8 cellular contexts compared by ENCODE assay signal in the genomic region with DNA sequence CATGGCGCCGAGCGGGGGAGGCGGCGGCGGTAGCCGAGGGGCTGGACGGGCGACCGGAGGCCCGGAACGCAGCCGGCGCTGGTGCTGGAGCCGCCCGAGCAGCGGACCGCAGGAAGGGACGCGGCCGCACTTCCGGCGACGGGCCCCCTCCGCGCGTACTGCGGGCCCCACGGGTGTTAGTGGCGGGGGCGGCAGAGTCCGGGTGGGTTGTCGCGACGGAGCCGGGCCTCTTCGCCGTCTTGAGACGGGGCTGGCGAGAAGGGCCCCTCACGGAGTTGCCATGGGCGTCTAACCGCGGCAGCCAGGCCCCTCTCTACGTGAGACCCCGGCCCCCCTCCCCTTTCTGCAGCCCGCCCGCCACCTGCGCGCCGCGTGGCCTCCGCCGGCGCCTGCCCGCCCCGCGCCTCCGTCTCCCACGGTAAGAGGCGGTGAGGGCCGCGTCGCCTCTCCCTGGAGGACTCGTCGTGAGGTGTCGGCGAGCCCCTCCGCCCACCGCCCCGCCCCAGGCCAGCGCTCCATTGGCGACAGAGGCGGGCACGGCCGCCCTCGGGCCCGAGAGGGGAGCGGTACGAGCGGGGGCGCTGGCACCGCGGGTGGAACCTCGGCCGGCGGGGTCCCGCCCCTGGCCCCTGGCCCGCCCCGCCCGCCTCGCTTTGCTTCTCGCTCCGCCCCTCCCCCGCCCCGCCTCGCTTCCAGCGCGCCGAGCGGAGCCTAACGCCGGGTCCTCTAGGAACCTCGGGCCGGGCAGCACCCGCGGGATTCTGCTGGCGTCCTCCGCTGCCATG. TPM values are rescaled to one million over a fixed set of nuclear protein-coding genes. Genes with fewer than 3 reads are reported as not detected.
DNase-seq lines count a peak whose midpoint lies in the region; ATAC-seq and TF ChIP-seq lines count a peak whose summit lies in the region.

A gene with protein sequence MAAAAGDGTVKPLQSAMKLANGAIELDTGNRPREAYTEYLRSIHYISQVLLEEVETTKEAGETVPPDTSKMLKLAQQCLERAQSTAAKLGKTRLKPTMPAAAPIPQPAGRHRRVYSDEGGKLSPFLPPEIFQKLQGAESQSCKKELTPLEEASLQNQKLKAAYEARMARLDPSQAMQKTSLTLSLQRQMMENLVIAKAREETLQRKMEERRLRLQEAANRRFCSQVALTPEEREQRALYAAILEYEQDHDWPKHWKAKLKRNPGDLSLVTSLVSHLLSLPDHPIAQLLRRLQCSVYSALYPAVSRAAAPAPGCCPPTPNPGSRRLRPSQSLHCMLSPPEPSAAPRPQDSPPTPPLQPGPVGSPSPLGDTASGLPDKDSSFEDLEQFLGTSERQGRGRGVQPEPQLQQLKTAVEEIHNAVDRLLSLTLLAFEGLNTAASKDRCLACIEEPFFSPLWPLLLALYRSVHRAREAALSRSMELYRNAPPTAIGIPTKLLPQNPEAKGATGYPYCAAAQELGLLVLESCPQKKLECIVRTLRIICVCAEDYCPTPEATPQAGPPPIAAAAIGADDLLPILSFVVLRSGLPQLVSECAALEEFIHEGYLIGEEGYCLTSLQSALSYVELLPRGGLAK (minus strand): TSS at position 40 of the 785 bp plus-strand sequence. CDS start 37 bp downstream, at position 3.
A gene with protein sequence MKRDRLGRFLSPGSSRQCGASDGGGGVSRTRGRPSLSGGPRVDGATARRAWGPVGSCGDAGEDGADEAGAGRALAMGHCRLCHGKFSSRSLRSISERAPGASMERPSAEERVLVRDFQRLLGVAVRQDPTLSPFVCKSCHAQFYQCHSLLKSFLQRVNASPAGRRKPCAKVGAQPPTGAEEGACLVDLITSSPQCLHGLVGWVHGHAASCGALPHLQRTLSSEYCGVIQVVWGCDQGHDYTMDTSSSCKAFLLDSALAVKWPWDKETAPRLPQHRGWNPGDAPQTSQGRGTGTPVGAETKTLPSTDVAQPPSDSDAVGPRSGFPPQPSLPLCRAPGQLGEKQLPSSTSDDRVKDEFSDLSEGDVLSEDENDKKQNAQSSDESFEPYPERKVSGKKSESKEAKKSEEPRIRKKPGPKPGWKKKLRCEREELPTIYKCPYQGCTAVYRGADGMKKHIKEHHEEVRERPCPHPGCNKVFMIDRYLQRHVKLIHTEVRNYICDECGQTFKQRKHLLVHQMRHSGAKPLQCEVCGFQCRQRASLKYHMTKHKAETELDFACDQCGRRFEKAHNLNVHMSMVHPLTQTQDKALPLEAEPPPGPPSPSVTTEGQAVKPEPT (plus strand): TSS at position 679 of the 785 bp plus-strand sequence. CDS start 104 bp downstream, at position 783.

- ATAC-seq in CD4-positive, alpha-beta T cell (ENCODE audit: poor library complexity) = peak; percentile 43
- ATAC-seq in GM19455 (IDR thresholded peaks at IDR 0.05; ENCODE audit: unreplicated experiment) (peak; percentile 52), natural killer cell (peak; percentile 54 to 73 (median 56))

- H3K9me3 ChIP-seq in CD4-positive, alpha-beta T cell (ENCODE audit: control insufficient read depth, low read length) = no peaks in the 10 kb centered on the region

- no peaks in the 10 kb centered on the region for H3K27me3 Mint-ChIP-seq in CD4-positive, alpha-beta T cell
- no peaks in the 10 kb centered on the region for H3K27me3 Mint-ChIP-seq in natural killer cell (ENCODE audit: low read depth in 2 of 2)

- H3K27ac Mint-ChIP-seq in CD4-positive, alpha-beta T cell = peak within 1 kb of the TSS; percentile 98
- H3K27ac Mint-ChIP-seq in natural killer cell = peak within 1 kb of the TSS; percentile 94 to 97

- TF ChIP-seq CTCF in CD4-positive, alpha-beta T cell (IDR thresholded peaks at IDR 0.05) = no peak
- TF ChIP-seq CTCF in natural killer cell (IDR thresholded peaks at IDR 0.05) = no peak

- no peaks in the 10 kb centered on the region for H3K9me3 Mint-ChIP-seq in CD4-positive, alpha-beta T cell
- no peaks in the 10 kb centered on the region for H3K9me3 Mint-ChIP-seq in natural killer cell

- intact Hi-C loops in CD4-positive, alpha-beta T cell (cut with DNase I, micrococcal nuclease) = loop anchor here in 1 of 2 experiments (1.0 to 5.0 kb wide), 4 partner anchors 19 to 152 kb away; a partner anchor contains a TSS
- intact Hi-C loops in natural killer cell (cut with micrococcal nuclease) = loop anchor here (1.0 to 5.0 kb wide), 2 partner anchors 44 to 141 kb away; no protein-coding TSS in a partner anchor

- H3K4me3 Mint-ChIP-seq in CD4-positive, alpha-beta T cell = peak within 1 kb of the TSS; percentile 99
- peak within 1 kb of the TSS; percentile 98 for H3K4me3 Mint-ChIP-seq in natural killer cell

- no peaks in the 10 kb centered on the region for H3K27me3 ChIP-seq in CD4-positive, alpha-beta T cell (ENCODE audit: control insufficient read depth, insufficient read depth, low read length)

- CTCF ChIA-PET in CD4-positive, alpha-beta T cell (lab: Charles Lee) = interaction anchor here (1.0 to 1.9 kb wide), 2 partner anchors 15 to 21 kb away, joined by 4 to 7 read pairs; no protein-coding TSS in a partner anchor

- peak within 1 kb of the TSS; percentile 94 for H3K27ac ChIP-seq in CD4-positive, alpha-beta T cell (ENCODE audit: low read depth, low read length)

- POLR2A ChIA-PET in CD4-positive, alpha-beta T cell (lab: Charles Lee) = interaction anchor here (0.7 to 2.1 kb wide), 6 partner anchors 13 to 152 kb away, joined by 3 to 8 read pairs (median 5); a partner anchor contains a TSS

- peaks cover 32% of the 10 kb centered on the region for H3K4me1 Mint-ChIP-seq in CD4-positive, alpha-beta T cell (ENCODE audit: low read depth)
- peaks cover 20 to 40% of the 10 kb centered on the region in 2 donors for H3K4me1 Mint-ChIP-seq in natural killer cell

- H3K36me3 Mint-ChIP-seq in CD4-positive, alpha-beta T cell (ENCODE audit: low read depth) = peaks cover 30% of the 10 kb centered on the region
- H3K36me3 Mint-ChIP-seq in natural killer cell = no peaks in the 10 kb centered on the region

- peak; percentile 73 to 87 (median 80) for DNase-seq in CD4-positive, alpha-beta T cell
- DNase-seq in HUDEP-2 (lab: John Stamatoyannopoulos, UW; ENCODE audit: unreplicated experiment in 76 of 76) (peak in 71 of 76 experiments; percentile 14 to 87 (median 74)), RKO (ENCODE audit: low spot score) (peak; percentile 80), fibroblast of peridontal ligament (ENCODE audit: extremely low read depth) (peak; percentile 63), natural killer cell (peak; percentile 79)
- peak; percentile 65 to 78 for DNase-seq in activated T-helper 1 cell treated with anti-CD3 and anti-CD28 coated beads, Interleukin-2, amount 50 U/mL, for 16 hours (ENCODE audit: low read depth in 1 of 2, low spot score in 1 of 2)
- DNase-seq in stimulated activated naive CD4-positive, alpha-beta T cell treated with Interleukin-2 at 50 U/mL for 16 hours (lab: John Stamatoyannopoulos, UW) = peak; percentile 81

RNA-seq across cellular contexts. Expression of the first gene that starts in this region (rescaled TPM):
- 10 to 100 TPM; 18.5 to 21.8 TPM for total RNA-seq in CD4-positive, alpha-beta T cell
- 10 to 100 TPM; 31.7 to 43.0 (median 35.4) TPM for total RNA-seq in natural killer cell

RNA-seq across cellular contexts. Expression of the second gene that starts in this region (rescaled TPM):
- total RNA-seq in CD4-positive, alpha-beta T cell = 100 to 1,000 TPM; 127 to 137 TPM
- total RNA-seq in natural killer cell = 100 to 1,000 TPM; 146 to 206 (median 186) TPM

Comparison
In these comparisons a context has a peak if more than half of its experiments do, and no peak if none do; other contexts are left out.
1. Peak in every context shown above with its lines: DNase-seq, ATAC-seq and H3K27ac ChIP-seq.